In genomic region chr5:116265506-116265905, GRCh38 we compare ENCODE assay signal across 23 cellular contexts.
"Had no signal": no experiment of that assay in that cellular context is flagged by ENCODE, and none has a peak within 500 bp of the region (broad histone marks: within the 10 kb centered on the region; RNA-seq: fewer than 3 reads in every experiment).

No MANE protein-coding gene starts in this region.

- H3K27ac Mint-ChIP-seq: dendritic cell treated with granulocyte-macrophage colony-stimulating factor and Interleukin-4, amounts not matched to agents 40 ng/mL and 50 ng/mL, for 4 days; effector memory CD8-positive, alpha-beta T cell; endodermal cell; mesothelial cell of epicardium; naive B cell; naive thymus-derived CD8-positive, alpha-beta T cell had no signal

- H3K4me3 Mint-ChIP-seq: dendritic cell treated with granulocyte-macrophage colony-stimulating factor and Interleukin-4, amounts not matched to agents 40 ng/mL and 50 ng/mL, for 4 days; effector memory CD8-positive, alpha-beta T cell; endodermal cell; mesothelial cell of epicardium; naive B cell; naive thymus-derived CD8-positive, alpha-beta T cell had no signal

- H3K9me3 ChIP-seq: colonic mucosa, esophagus muscularis mucosa, gastrocnemius medialis, heart right ventricle, lower lobe of right lung, mucosa of descending colon had no signal

- H3K27me3 ChIP-seq: colonic mucosa, esophagus muscularis mucosa, gastrocnemius medialis, heart right ventricle, left lung had no signal

- H3K36me3 ChIP-seq: colonic mucosa, esophagus muscularis mucosa, gastrocnemius medialis, lower lobe of right lung had no signal

- H3K4me1 Mint-ChIP-seq: naive thymus-derived CD8-positive, alpha-beta T cell had no signal

- H3K27me3 Mint-ChIP-seq: dendritic cell treated with granulocyte-macrophage colony-stimulating factor and Interleukin-4, amounts not matched to agents 40 ng/mL and 50 ng/mL, for 4 days; effector memory CD8-positive, alpha-beta T cell; naive B cell; naive thymus-derived CD8-positive, alpha-beta T cell had no signal

- H3K4me1 ChIP-seq: colonic mucosa, esophagus muscularis mucosa, gastrocnemius medialis, heart right ventricle, left lung, lower lobe of right lung had no signal

- H3K4me3 ChIP-seq: colonic mucosa, esophagus muscularis mucosa, gastrocnemius medialis, heart right ventricle, left lung, lower lobe of right lung, mucosa of descending colon had no signal

- DNase-seq: colonic mucosa; cortex of kidney; effector CD8-positive, alpha-beta T cell; effector memory CD8-positive, alpha-beta T cell; endodermal cell; foreskin fibroblast; foreskin melanocyte; gastrocnemius medialis; glutamatergic neuron; head of caudate nucleus; heart right ventricle; hippocampal formation; left cardiac atrium; left lung; left ventricle myocardium superior; lower lobe of right lung; mesenchymal stem cell; mucosa of descending colon; naive B cell; naive thymus-derived CD8-positive, alpha-beta T cell had no signal

- ATAC-seq: effector memory CD8-positive, alpha-beta T cell; gastrocnemius medialis; heart right ventricle; left cardiac atrium; left lung; left ventricle myocardium superior; lower lobe of right lung; mucosa of descending colon; naive thymus-derived CD8-positive, alpha-beta T cell had no signal

- H3K27ac ChIP-seq: colonic mucosa, esophagus muscularis mucosa, gastrocnemius medialis, heart right ventricle, left lung, lower lobe of right lung had no signal
